30 cellular contexts compared by ENCODE assay signal in genomic region chrX:14694631-14695030, GRCh38.
A peak's percentile ranks its signal among the peaks of the same experiment; 100 is the strongest.
DNase-seq lines count a peak whose midpoint lies in the region; ATAC-seq, FAIRE-seq and TF ChIP-seq lines count a peak whose summit lies in the region.
"Had no signal": no experiment of that assay in that cellular context is flagged by ENCODE, and none has a peak within 500 bp of the region (broad histone marks: within the 10 kb centered on the region; RNA-seq: fewer than 3 reads in every experiment).

No MANE protein-coding gene starts in this region.

- no peak overlapping the region for H3K9ac ChIP-seq in astrocyte (ENCODE audit: low read length)

- no peaks in the 10 kb centered on the region for H3K27me3 ChIP-seq in astrocyte (ENCODE audit: insufficient read depth, low read length)
- no peaks in the 10 kb centered on the region for H3K27me3 ChIP-seq in suprapubic skin
- H3K27me3 ChIP-seq: brain microvascular endothelial cell, esophagus squamous epithelium, tibial nerve had no signal

- H3K4me1 ChIP-seq in astrocyte (ENCODE audit: insufficient read depth, low read length) (no peaks in the 10 kb centered on the region), suprapubic skin (no peaks in the 10 kb centered on the region)
- H3K4me1 ChIP-seq: esophagus squamous epithelium, psoas muscle, tibial nerve had no signal

- TF ChIP-seq EP300 in suprapubic skin (IDR thresholded peaks at IDR 0.05) = no peak

- H4K20me1 ChIP-seq in astrocyte (ENCODE audit: insufficient read depth, low read length) = no peaks in the 10 kb centered on the region

- H3K36me3 Mint-ChIP-seq in astrocyte (ENCODE audit: low read depth, unreplicated experiment) = no peaks in the 10 kb centered on the region
- H3K36me3 Mint-ChIP-seq: CD14-positive monocyte had no signal

- no peak overlapping the region for H3K4me3 Mint-ChIP-seq in astrocyte (ENCODE audit: unreplicated experiment)
- H3K4me3 Mint-ChIP-seq: CD14-positive monocyte, memory B cell, nephron, T-helper 17 cell had no signal

- H3K4me2 ChIP-seq in astrocyte (ENCODE audit: low read length) = no peak overlapping the region

- H3K27ac Mint-ChIP-seq in astrocyte (ENCODE audit: unreplicated experiment) = no peak overlapping the region
- H3K27ac Mint-ChIP-seq: CD14-positive monocyte, memory B cell, nephron, T-helper 17 cell had no signal

- FAIRE-seq in astrocyte (lab: Jason Lieb, UNC) = peak; percentile 99
- FAIRE-seq: GM12892 had no signal

- ATAC-seq in left ventricle myocardium superior = no peak
- ATAC-seq in HG03196 (IDR thresholded peaks at IDR 0.05; ENCODE audit: unreplicated experiment) = no peak
- ATAC-seq: activated CD4-positive, CD25-positive, alpha-beta regulatory T cell treated with anti-CD3 and anti-CD28 coated beads, Interleukin-2, amount 50 U/mL, for 24 hours; left colon; psoas muscle; sciatic nerve; T-helper 17 cell had no signal

- no peaks in the 10 kb centered on the region for H3K4me1 Mint-ChIP-seq in astrocyte (ENCODE audit: low read depth, unreplicated experiment)
- H3K4me1 Mint-ChIP-seq: CD14-positive monocyte, memory B cell, nephron, T-helper 17 cell had no signal

- H3K27ac ChIP-seq in astrocyte (ENCODE audit: low read depth, low read length) (no peak overlapping the region), suprapubic skin (no peak overlapping the region)
- H3K27ac ChIP-seq: brain microvascular endothelial cell, esophagus squamous epithelium, psoas muscle, SK-N-MC, tibial nerve had no signal

- DNase-seq in AG20443 (ENCODE audit: low spot score) (peak; percentile 9), HCEC 1CT (peak; percentile 1), astrocyte (ENCODE audit: low read depth) (peak; percentile 83), fibroblast of the aortic adventitia (ENCODE audit: low read depth) (peak; percentile 43), left ventricle myocardium superior (no peak), suprapubic skin (ENCODE audit: low spot score in 2 of 2) (no peak)
- DNase-seq: activated CD4-positive, alpha-beta T cell treated with anti-CD3 and anti-CD28 coated beads, Interleukin-2, amount 50 U/mL, for 4 hours; activated naive CD4-positive, alpha-beta T cell treated with Interleukin-2 at 50 U/mL for 16 hours; brain microvascular endothelial cell; Caco-2; DMS79 treated with DMSO at 0.1 percent for 48 hours; esophagus squamous epithelium; hypothalamus; left colon; NCI-H1092; NCI-H1694 treated with DMSO at 0.1 percent for 48 hours; NCI-H524; OCI-M1; psoas muscle; stimulated activated CD4-positive, alpha-beta T cell treated with anti-CD3 and anti-CD28 coated beads, Interleukin-4, amount 100 ng/mL, for 1 hour; T-helper 17 cell had no signal

- no peaks in the 10 kb centered on the region for H3K79me2 ChIP-seq in astrocyte (ENCODE audit: insufficient read depth, low read length)

- intact Hi-C loops in left ventricle myocardium superior (cut with micrococcal nuclease) = no loop called here

- no peak overlapping the region for H2AFZ ChIP-seq in astrocyte (ENCODE audit: low read depth, low read length)

- no peak for TF ChIP-seq POLR2A in suprapubic skin (IDR thresholded peaks at IDR 0.05)

- no peaks in the 10 kb centered on the region for H3K27me3 Mint-ChIP-seq in astrocyte (ENCODE audit: low read depth, unreplicated experiment)
- H3K27me3 Mint-ChIP-seq: memory B cell, T-helper 17 cell had no signal

- TF ChIP-seq CTCF in astrocyte (IDR thresholded peaks at IDR 0.05; ENCODE audit: insufficient read depth, low read depth, low read length) (no peak), fibroblast of the aortic adventitia (IDR thresholded peaks at IDR 0.05; ENCODE audit: insufficient read depth, low read length) (no peak), suprapubic skin (IDR thresholded peaks at IDR 0.05) (no peak)

- no peak overlapping the region for H3K4me3 ChIP-seq in astrocyte (ENCODE audit: insufficient read depth, low read depth, low read length)
- no peak overlapping the region for H3K4me3 ChIP-seq in fibroblast of the aortic adventitia (ENCODE audit: low read depth, low read length)
- H3K4me3 ChIP-seq in suprapubic skin = no peak overlapping the region
- H3K4me3 ChIP-seq: esophagus squamous epithelium, psoas muscle, SK-N-MC, tibial nerve had no signal

- WGBS in suprapubic skin = 70% methylated on average over 3 of the region's 3 CpGs

- no peaks in the 10 kb centered on the region for H3K9me3 ChIP-seq in astrocyte (ENCODE audit: insufficient read depth, low read depth, low read length)
- no peaks in the 10 kb centered on the region for H3K9me3 ChIP-seq in suprapubic skin
- H3K9me3 ChIP-seq: Caco-2, esophagus squamous epithelium, psoas muscle, tibial nerve had no signal

- no peaks in the 10 kb centered on the region for H3K9me3 Mint-ChIP-seq in astrocyte (ENCODE audit: unreplicated experiment)
- H3K9me3 Mint-ChIP-seq: memory B cell had no signal

- H3K36me3 ChIP-seq in astrocyte (ENCODE audit: insufficient read depth, low read length) (no peaks in the 10 kb centered on the region), suprapubic skin (no peaks in the 10 kb centered on the region)
- H3K36me3 ChIP-seq: brain microvascular endothelial cell, esophagus squamous epithelium, tibial nerve had no signal

Comparison
In these comparisons a context has a peak if more than half of its experiments do, and no peak if none do; other contexts are left out.
1. DNase-seq: peak in AG20443 (single experiment), HCEC 1CT (single experiment), astrocyte (single experiment) and fibroblast of the aortic adventitia (single experiment); none in left ventricle myocardium superior (single experiment) and suprapubic skin (0 of 2).